16 cellular contexts compared by ENCODE assay signal in genomic region chr7:138549082-138549481, GRCh38.
"Had no signal": no experiment of that assay in that cellular context is flagged by ENCODE, and none has a peak within 500 bp of the region (broad histone marks: within the 10 kb centered on the region; RNA-seq: fewer than 3 reads in every experiment).

No MANE protein-coding gene starts in this region.

- H3K27ac ChIP-seq: left lung, stomach, testis, upper lobe of left lung had no signal

- H3K4me1 Mint-ChIP-seq: activated CD4-positive, alpha-beta T cell treated with anti-CD3 and anti-CD28 coated beads, Interleukin-2, amount 10 ng/mL, durations not matched to agents 7 days and 5 days had no signal

- DNase-seq: activated CD4-positive, alpha-beta T cell treated with anti-CD3 and anti-CD28 coated beads, Interleukin-2, amount 10 ng/mL, durations not matched to agents 7 days and 5 days; activated naive CD4-positive, alpha-beta T cell; activated naive CD8-positive, alpha-beta T cell treated with anti-CD3 and anti-CD28 coated beads, Interleukin-2, amount 10 ng/mL, durations not matched to agents 7 days and 5 days; aorta; hypothalamus; kidney; left lung; mesendoderm; stimulated activated CD4-positive, alpha-beta T cell treated with anti-CD3 and anti-CD28 coated beads, Interleukin-1b, Interleukin-23, amount 100 ng/mL, for 48 hours; stomach; testis; upper lobe of left lung had no signal

- H3K27ac Mint-ChIP-seq: activated CD4-positive, alpha-beta T cell treated with anti-CD3 and anti-CD28 coated beads, Interleukin-2, amount 10 ng/mL, durations not matched to agents 7 days and 5 days; natural killer cell treated with Interleukin-12 subunit alpha and Interleukin-12 subunit beta and Interleukin-15 and Interleukin-18, amount 100 ng/mL, for 72 hours; progenitor cell of endocrine pancreas; T-helper 2 cell treated with Interferon-gamma antibody and Interleukin-4, amounts not matched to agents 5 μg/mL and 100 μg/mL, for 36 hours had no signal

- H3K4me3 Mint-ChIP-seq: activated CD4-positive, alpha-beta T cell treated with anti-CD3 and anti-CD28 coated beads, Interleukin-2, amount 10 ng/mL, durations not matched to agents 7 days and 5 days; activated naive CD8-positive, alpha-beta T cell treated with anti-CD3 and anti-CD28 coated beads, Interleukin-2, amount 10 ng/mL, durations not matched to agents 7 days and 5 days; natural killer cell treated with Interleukin-12 subunit alpha and Interleukin-12 subunit beta and Interleukin-15 and Interleukin-18, amount 100 ng/mL, for 72 hours; T-helper 2 cell treated with Interferon-gamma antibody and Interleukin-4, amounts not matched to agents 5 μg/mL and 100 μg/mL, for 36 hours had no signal

- FAIRE-seq: bronchial epithelial cell had no signal

- H3K4me1 ChIP-seq: left lung, testis had no signal

- H3K27me3 Mint-ChIP-seq: activated CD4-positive, alpha-beta T cell treated with anti-CD3 and anti-CD28 coated beads, Interleukin-2, amount 10 ng/mL, durations not matched to agents 7 days and 5 days; activated naive CD8-positive, alpha-beta T cell treated with anti-CD3 and anti-CD28 coated beads, Interleukin-2, amount 10 ng/mL, durations not matched to agents 7 days and 5 days; natural killer cell treated with Interleukin-12 subunit alpha and Interleukin-12 subunit beta and Interleukin-15 and Interleukin-18, amount 100 ng/mL, for 72 hours; progenitor cell of endocrine pancreas had no signal

- H3K27me3 ChIP-seq: left lung, stomach, testis, upper lobe of left lung had no signal

- H3K9me3 ChIP-seq: testis, upper lobe of left lung had no signal

- H3K4me3 ChIP-seq: left lung, stomach, testis, upper lobe of left lung had no signal

- ATAC-seq: left lung; natural killer cell treated with Interleukin-12 subunit alpha and Interleukin-12 subunit beta and Interleukin-15 and Interleukin-18, amount 100 ng/mL, for 72 hours had no signal
